29 cellular contexts compared by ENCODE assay signal in genomic region chr1:41523981-41524675, GRCh38. TPM values are rescaled to one million over a fixed set of nuclear protein-coding genes. Genes with fewer than 3 reads are reported as not detected.
"Had no signal": no experiment of that assay in that cellular context is flagged by ENCODE, and none has a peak within 500 bp of the region (broad histone marks: within the 10 kb centered on the region; RNA-seq: fewer than 3 reads in every experiment).

No MANE protein-coding gene starts in this region.

- H3K4me3 ChIP-seq: MG63, Peyer's patch, SJSA1 had no signal

- H3K27ac Mint-ChIP-seq: activated B cell treated with CpG ODN at 0.5 μM for 24 hours; activated CD8-positive, alpha-beta memory T cell treated with anti-CD3 and anti-CD28 coated beads, Interleukin-2, amount 10 ng/mL, durations not matched to agents 7 days and 5 days; activated T-helper 1 cell treated with anti-CD3 and anti-CD28 coated beads, Interleukin-12 subunit alpha, Interleukin-12 subunit beta, Interleukin-2, Interleukin-4 antibody, amounts not matched to agents 30 ng/mL and 10 ng/mL and 1 ng/mL, durations not matched to agents 14 hours and 24 hours and 36 hours; T-helper 1 cell treated with Interleukin-12 subunit alpha and Interleukin-12 subunit beta and Interleukin-4 antibody, amounts not matched to agents 30 μg/mL and 1 μg/mL, for 36 hours had no signal

- H3K36me3 ChIP-seq: MG63, Peyer's patch had no signal

- H3K4me3 Mint-ChIP-seq: activated B cell treated with CpG ODN at 0.5 μM for 24 hours; activated CD4-positive, alpha-beta T cell treated with anti-CD3 and anti-CD28 coated beads, Interleukin-2, amount 10 ng/mL, durations not matched to agents 24 days and 14 days; activated CD8-positive, alpha-beta memory T cell treated with anti-CD3 and anti-CD28 coated beads, Interleukin-2, amount 10 ng/mL, durations not matched to agents 7 days and 5 days; activated naive CD8-positive, alpha-beta T cell; activated T-cell treated with anti-CD3 and anti-CD28 coated beads, Interleukin-2, amount 50 U/mL, for 24 hours; activated T-helper 1 cell treated with anti-CD3 and anti-CD28 coated beads, Interleukin-12 subunit alpha, Interleukin-12 subunit beta, Interleukin-2, Interleukin-4 antibody, amounts not matched to agents 30 ng/mL and 10 ng/mL and 1 ng/mL, durations not matched to agents 14 hours and 24 hours and 36 hours; brain; central memory CD8-positive, alpha-beta T cell; T-helper 1 cell treated with Interleukin-12 subunit alpha and Interleukin-12 subunit beta and Interleukin-4 antibody, amounts not matched to agents 30 μg/mL and 1 μg/mL, for 36 hours had no signal

- H3K9me3 Mint-ChIP-seq: activated B cell treated with CpG ODN at 0.5 μM for 24 hours; activated T-cell treated with anti-CD3 and anti-CD28 coated beads, Interleukin-2, amount 50 U/mL, for 24 hours; activated T-helper 1 cell treated with anti-CD3 and anti-CD28 coated beads, Interleukin-12 subunit alpha, Interleukin-12 subunit beta, Interleukin-2, Interleukin-4 antibody, amounts not matched to agents 30 ng/mL and 10 ng/mL and 1 ng/mL, durations not matched to agents 14 hours and 24 hours and 36 hours; brain; T-helper 1 cell treated with Interleukin-12 subunit alpha and Interleukin-12 subunit beta and Interleukin-4 antibody, amounts not matched to agents 30 μg/mL and 1 μg/mL, for 36 hours had no signal

- H3K27me3 Mint-ChIP-seq: activated B cell treated with CpG ODN at 0.5 μM for 24 hours; activated CD4-positive, alpha-beta T cell treated with anti-CD3 and anti-CD28 coated beads, Interleukin-2, amount 10 ng/mL, durations not matched to agents 24 days and 14 days; activated CD8-positive, alpha-beta memory T cell treated with anti-CD3 and anti-CD28 coated beads, Interleukin-2, amount 10 ng/mL, durations not matched to agents 7 days and 5 days; activated naive CD8-positive, alpha-beta T cell; activated T-cell treated with anti-CD3 and anti-CD28 coated beads, Interleukin-2, amount 50 U/mL, for 24 hours; brain; central memory CD8-positive, alpha-beta T cell had no signal

- H3K27me3 ChIP-seq: MG63, Peyer's patch, SJSA1 had no signal

- ATAC-seq: activated CD8-positive, alpha-beta memory T cell treated with anti-CD3 and anti-CD28 coated beads, Interleukin-2, amount 10 ng/mL, durations not matched to agents 7 days and 5 days; SK-N-SH treated with all-trans-retinoic acid at 6 μM for 48 hours had no signal

- H3K36me3 Mint-ChIP-seq: activated CD8-positive, alpha-beta memory T cell treated with anti-CD3 and anti-CD28 coated beads, Interleukin-2, amount 10 ng/mL, durations not matched to agents 7 days and 5 days; brain had no signal

- DNase-seq: activated B cell treated with CpG ODN at 0.5 μM for 24 hours; activated CD4-positive, alpha-beta T cell treated with anti-CD3 and anti-CD28 coated beads for 1 hour; activated CD4-positive, alpha-beta T cell treated with anti-CD3 and anti-CD28 coated beads, Interleukin-2, amount 10 ng/mL, durations not matched to agents 24 days and 14 days; activated CD4-positive, alpha-beta T cell treated with anti-CD3 and anti-CD28 coated beads, Interleukin-2, amount 50 U/mL, for 48 hours; activated CD8-positive, alpha-beta memory T cell treated with anti-CD3 and anti-CD28 coated beads, Interleukin-2, amount 10 ng/mL, durations not matched to agents 7 days and 5 days; activated effector memory CD4-positive, alpha-beta T cell treated with Interleukin-2 at 50 U/mL for 16 hours; activated naive CD4-positive, alpha-beta T cell; activated T-cell treated with anti-CD3 and anti-CD28 coated beads, Interleukin-2, amount 50 U/mL, for 24 hours; MG63; MV-4-11; NCI-H1105 treated with DMSO at 0.1 percent for 48 hours; NCI-H1436 treated with DMSO at 0.1 percent for 48 hours; NCI-H187 treated with DMSO at 0.1 percent for 48 hours; NCI-H2171; NCI-H2227 treated with DMSO at 0.1 percent for 48 hours; NCI-H446 treated with DMSO at 0.1 percent for 48 hours; NCI-H524 treated with DMSO at 0.1 percent for 48 hours; NCI-H82; NK-92 treated with Interleukin-12 subunit alpha and Interleukin-12 subunit beta, amount 100 ng/mL, for 24 hours; OCI-M1; Peyer's patch; SHP77 had no signal

- H3K9me3 ChIP-seq: MG63, Peyer's patch, SJSA1 had no signal

- H3K4me1 ChIP-seq: Peyer's patch had no signal

- H3K4me1 Mint-ChIP-seq: activated CD8-positive, alpha-beta memory T cell treated with anti-CD3 and anti-CD28 coated beads, Interleukin-2, amount 10 ng/mL, durations not matched to agents 7 days and 5 days; brain had no signal

- H3K27ac ChIP-seq: Peyer's patch, SJSA1 had no signal

RNA-seq across cellular contexts. Expression of gene EDN2, which starts 39.6 kb away (rescaled TPM):
- total RNA-seq: activated B cell treated with CpG ODN at 0.5 μM for 24 hours; activated CD4-positive, alpha-beta T cell treated with anti-CD3 and anti-CD28 coated beads, Interleukin-2, amount 10 ng/mL, durations not matched to agents 24 days and 14 days; activated CD8-positive, alpha-beta memory T cell treated with anti-CD3 and anti-CD28 coated beads, Interleukin-2, amount 10 ng/mL, durations not matched to agents 7 days and 5 days; activated T-helper 1 cell treated with anti-CD3 and anti-CD28 coated beads, Interleukin-12 subunit alpha, Interleukin-12 subunit beta, Interleukin-2, Interleukin-4 antibody, amounts not matched to agents 30 ng/mL and 10 ng/mL and 1 ng/mL, durations not matched to agents 14 hours and 24 hours and 36 hours had no signal
